Comparison of ENCODE assay signal across 3 cellular contexts in genomic region chr3:126056123-126056522, GRCh38.
TF ChIP-seq lines count a peak whose summit lies in the region.

No MANE protein-coding gene starts in this region.

TF ChIP-seq in SK-N-SH, 30 proteins besides CTCF, POLR2A, EP300 and RAD21 (continued from another document):
- no peak for TF ChIP-seq ZBTB33 (IDR thresholded peaks at IDR 0.05; ENCODE audit: borderline replicate concordance, low read depth)
- no peak for TF ChIP-seq GABPA (IDR thresholded peaks at IDR 0.05; ENCODE audit: low read depth)
- no peak for TF ChIP-seq USF1 (IDR thresholded peaks at IDR 0.05; ENCODE audit: borderline replicate concordance, low read depth)
- TF ChIP-seq PBX3 (IDR thresholded peaks at IDR 0.05), result no peak
- TF ChIP-seq FOSL2 (IDR thresholded peaks at IDR 0.05; ENCODE audit: borderline replicate concordance, low read depth), result no peak
- no peak for TF ChIP-seq RXRA (IDR thresholded peaks at IDR 0.05; ENCODE audit: borderline replicate concordance, low read depth)
- TF ChIP-seq FOXJ3 (CRISPR knock-in tag; IDR thresholded peaks at IDR 0.05), result no peak
- TF ChIP-seq YY1 (IDR thresholded peaks at IDR 0.05; ENCODE audit: low read depth), result no peak
- no peak for TF ChIP-seq RCOR1 (IDR thresholded peaks at IDR 0.05; ENCODE audit: low read length)

TF ChIP-seq in SK-N-SH treated with all-trans-retinoic acid at 6 μM for 48 hours, 23 proteins besides CTCF, POLR2A, EP300 and RAD21 (continued from another document):
- no peak for TF ChIP-seq POU6F1 (CRISPR knock-in tag; IDR thresholded peaks at IDR 0.05; ENCODE audit: borderline replicate concordance, low read depth)
- no peak for TF ChIP-seq ZNF70 (CRISPR knock-in tag; IDR thresholded peaks at IDR 0.05)
- no peak for TF ChIP-seq OSR1 (CRISPR knock-in tag; IDR thresholded peaks at IDR 0.05)
- no peak for TF ChIP-seq TCF4 (CRISPR knock-in tag; IDR thresholded peaks at IDR 0.05; ENCODE audit: borderline replicate concordance)
- no peak for TF ChIP-seq ISL1 (CRISPR knock-in tag; IDR thresholded peaks at IDR 0.05)
- TF ChIP-seq CREB5 (CRISPR knock-in tag; IDR thresholded peaks at IDR 0.05; ENCODE audit: low read depth), result no peak
- no peak for TF ChIP-seq PPARA (CRISPR knock-in tag; IDR thresholded peaks at IDR 0.05; ENCODE audit: borderline replicate concordance)
- no peak for TF ChIP-seq ZNF8 (CRISPR knock-in tag; IDR thresholded peaks at IDR 0.05)
- TF ChIP-seq SNAI2 (CRISPR knock-in tag; IDR thresholded peaks at IDR 0.05), result no peak
- no peak for TF ChIP-seq PATZ1 (CRISPR knock-in tag; IDR thresholded peaks at IDR 0.05; ENCODE audit: borderline replicate concordance)
- TF ChIP-seq RARB (CRISPR knock-in tag; IDR thresholded peaks at IDR 0.05), result no peak
- TF ChIP-seq BACH2 (CRISPR knock-in tag; IDR thresholded peaks at IDR 0.05; ENCODE audit: borderline replicate concordance), result no peak
- TF ChIP-seq ZFP3 (CRISPR knock-in tag; IDR thresholded peaks at IDR 0.05), result no peak
- no peak for TF ChIP-seq ZFP30 (CRISPR knock-in tag; IDR thresholded peaks at IDR 0.05)
- TF ChIP-seq ARNTL (CRISPR knock-in tag; IDR thresholded peaks at IDR 0.05; ENCODE audit: borderline replicate concordance, low read depth), result no peak

TF ChIP-seq in H1, 55 proteins besides CTCF, POLR2A, EP300 and RAD21 (continued from another document):
- TF ChIP-seq SP2 (IDR thresholded peaks at IDR 0.05; ENCODE audit: low read length), result no peak
- no peak for TF ChIP-seq SAP30 (IDR thresholded peaks at IDR 0.05; ENCODE audit: insufficient read depth, insufficient replicate concordance, low read length)
- no peak for TF ChIP-seq EGR1 (IDR thresholded peaks at IDR 0.05; ENCODE audit: borderline replicate concordance, low read depth, low read length)
- TF ChIP-seq BCL11A (IDR thresholded peaks at IDR 0.05; ENCODE audit: low read depth in 2 of 2, low read length in 2 of 2), result no peak
- no peak for TF ChIP-seq TEAD4 (IDR thresholded peaks at IDR 0.05; ENCODE audit: low read depth, low read length)
- TF ChIP-seq POU5F1 (IDR thresholded peaks at IDR 0.05; ENCODE audit: low read depth, low read length), result no peak
- no peak for TF ChIP-seq GTF2F1 (IDR thresholded peaks at IDR 0.05; ENCODE audit: borderline replicate concordance, low read depth, low read length)
- TF ChIP-seq BRCA1 (IDR thresholded peaks at IDR 0.05; ENCODE audit: low read depth, low read length), result no peak
- TF ChIP-seq PHF8 (conservative IDR thresholded peaks at IDR 0.05; ENCODE audit: low read depth, low read length), result no peak
- no peak for TF ChIP-seq TBP (IDR thresholded peaks at IDR 0.05; ENCODE audit: low read depth, low read length)
- no peak for TF ChIP-seq MAX (IDR thresholded peaks at IDR 0.05)
- TF ChIP-seq BACH1 (IDR thresholded peaks at IDR 0.05; ENCODE audit: low read length), result no peak
- no peak for TF ChIP-seq CREB1 (IDR thresholded peaks at IDR 0.05)
- TF ChIP-seq TCF12 (IDR thresholded peaks at IDR 0.05; ENCODE audit: low read depth, low read length), result no peak
- TF ChIP-seq SP1 (IDR thresholded peaks at IDR 0.05; ENCODE audit: low read depth, low read length), result no peak
- no peak for TF ChIP-seq KDM5A (IDR thresholded peaks at IDR 0.05; ENCODE audit: low read length)
